Comparison of ENCODE assay signal across 1 cellular context in genomic region chr7:82542665-82543064, GRCh38.
A peak's percentile ranks its signal among the peaks of the same experiment; 100 is the strongest.
TF ChIP-seq lines count a peak whose summit lies in the region.

No MANE protein-coding gene starts in this region.

TF ChIP-seq in HEK293, 187 proteins besides CTCF, POLR2A, EP300 and RAD21 (continued from another document and continues in another):
- TF ChIP-seq ZNF362 (tag by site-specific recombination; IDR thresholded peaks at IDR 0.05) (no peak), ZNF146 (tag by site-specific recombination; IDR thresholded peaks at IDR 0.05) (no peak), ZNF629 (tag by site-specific recombination; IDR thresholded peaks at IDR 0.05) (no peak), WT1 (tag by site-specific recombination; IDR thresholded peaks at IDR 0.05) (no peak), SALL2 (tag by site-specific recombination; IDR thresholded peaks at IDR 0.05; ENCODE audit: borderline replicate concordance) (no peak), ZXDB (tag by site-specific recombination; IDR thresholded peaks at IDR 0.05) (peak; percentile 94), KLF16 (tag by site-specific recombination; IDR thresholded peaks at IDR 0.05) (0 out of 2 replicates have a peak, but pooled peaks have one; percentile 52), ZNF560 (tag by site-specific recombination; IDR thresholded peaks at IDR 0.05; ENCODE audit: borderline replicate concordance) (no peak), ZNF354C (tag by site-specific recombination; IDR thresholded peaks at IDR 0.05; ENCODE audit: borderline replicate concordance, low read depth) (no peak), ZNF704 (tag by site-specific recombination; IDR thresholded peaks at IDR 0.05) (no peak), ZBTB48 (tag by site-specific recombination; IDR thresholded peaks at IDR 0.05) (no peak), ZNF112 (tag by site-specific recombination; IDR thresholded peaks at IDR 0.05) (no peak), ZNF266 (tag by site-specific recombination; IDR thresholded peaks at IDR 0.05; ENCODE audit: low read depth) (no peak), HOXD13 (CRISPR knock-in tag; IDR thresholded peaks at IDR 0.05; ENCODE audit: borderline replicate concordance) (peak; percentile 67; the same call in 1 of the 2 replicates), ZNF37A (tag by site-specific recombination; IDR thresholded peaks at IDR 0.05) (no peak), ZSCAN18 (tag by site-specific recombination; IDR thresholded peaks at IDR 0.05) (no peak), ZNF391 (tag by site-specific recombination; IDR thresholded peaks at IDR 0.05; ENCODE audit: borderline replicate concordance, low read depth) (no peak), GLI4 (tag by site-specific recombination; IDR thresholded peaks at IDR 0.05) (no peak), ZNF777 (tag by site-specific recombination; IDR thresholded peaks at IDR 0.05; ENCODE audit: borderline replicate concordance) (no peak), ZNF214 (tag by site-specific recombination; IDR thresholded peaks at IDR 0.05; ENCODE audit: borderline replicate concordance) (no peak), ZNF571 (tag by site-specific recombination; IDR thresholded peaks at IDR 0.05) (no peak), ZNF138 (tag by site-specific recombination; IDR thresholded peaks at IDR 0.05; ENCODE audit: borderline replicate concordance) (no peak), ZNF513 (tag by site-specific recombination; IDR thresholded peaks at IDR 0.05) (no peak), ZNF394 (tag by site-specific recombination; IDR thresholded peaks at IDR 0.05; ENCODE audit: borderline replicate concordance) (no peak), ZNF18 (tag by site-specific recombination; IDR thresholded peaks at IDR 0.05) (0 out of 2 replicates have a peak, but pooled peaks have one; percentile 61), ZNF692 (tag by site-specific recombination; IDR thresholded peaks at IDR 0.05) (no peak), SETDB1 (IDR thresholded peaks at IDR 0.05; ENCODE audit: insufficient read length, low read length) (peak; percentile 42), ZNF488 (tag by site-specific recombination; IDR thresholded peaks at IDR 0.05) (no peak), ZNF510 (tag by site-specific recombination; IDR thresholded peaks at IDR 0.05; ENCODE audit: insufficient replicate concordance) (no peak), KLF17 (tag by site-specific recombination; IDR thresholded peaks at IDR 0.05) (no peak), ZFP3 (tag by site-specific recombination; IDR thresholded peaks at IDR 0.05; ENCODE audit: low read depth) (no peak), ZNF433 (tag by site-specific recombination; IDR thresholded peaks at IDR 0.05; ENCODE audit: low read depth) (no peak), ZNF654 (tag by site-specific recombination; IDR thresholded peaks at IDR 0.05; ENCODE audit: low read depth) (no peak), ZNF366 (tag by site-specific recombination; conservative IDR thresholded peaks at IDR 0.05) (0 out of 2 replicates have a peak, but pooled peaks have one; percentile 14), ZNF416 (tag by site-specific recombination; IDR thresholded peaks at IDR 0.05) (no peak), ZNF677 (tag by site-specific recombination; IDR thresholded peaks at IDR 0.05) (no peak), ZNF341 (tag by site-specific recombination; IDR thresholded peaks at IDR 0.05; ENCODE audit: low read depth) (no peak), ZNF830 (tag by site-specific recombination; IDR thresholded peaks at IDR 0.05; ENCODE audit: low read depth) (no peak), ZNF133 (tag by site-specific recombination; IDR thresholded peaks at IDR 0.05) (no peak), ZNF624 (tag by site-specific recombination; IDR thresholded peaks at IDR 0.05) (no peak), ZFHX2 (tag by site-specific recombination; conservative IDR thresholded peaks at IDR 0.05) (peak; percentile 63), ZIC2 (tag by site-specific recombination; IDR thresholded peaks at IDR 0.05) (no peak), TRIM28 (IDR thresholded peaks at IDR 0.05; ENCODE audit: borderline replicate concordance, low read length) (no peak), AEBP2 (tag by site-specific recombination; IDR thresholded peaks at IDR 0.05; ENCODE audit: borderline replicate concordance) (no peak), SP2 (tag by site-specific recombination; IDR thresholded peaks at IDR 0.05) (no peak), ZNF660 (tag by site-specific recombination; IDR thresholded peaks at IDR 0.05) (no peak), ZSCAN5A (tag by site-specific recombination; IDR thresholded peaks at IDR 0.05) (no peak), ZNF335 (tag by site-specific recombination; conservative IDR thresholded peaks at IDR 0.05) (no peak), ZNF514 (tag by site-specific recombination; IDR thresholded peaks at IDR 0.05) (no peak), ZBTB7A (tag by site-specific recombination; IDR thresholded peaks at IDR 0.05; ENCODE audit: low read depth) (no peak), ZSCAN4 (tag by site-specific recombination; IDR thresholded peaks at IDR 0.05) (no peak)
